21 cellular contexts compared by ENCODE assay signal in genomic region chr1:233343262-233343661, GRCh38. TPM values are rescaled to one million over a fixed set of nuclear protein-coding genes. Genes with fewer than 3 reads are reported as not detected.
DNase-seq lines count a peak whose midpoint lies in the region; ATAC-seq and TF ChIP-seq lines count a peak whose summit lies in the region.
"Had no signal": no experiment of that assay in that cellular context is flagged by ENCODE, and none has a peak within 500 bp of the region (broad histone marks: within the 10 kb centered on the region; RNA-seq: fewer than 3 reads in every experiment).

No MANE protein-coding gene starts in this region.

- H3K27ac Mint-ChIP-seq in activated CD8-positive, alpha-beta T cell treated with anti-CD3 and anti-CD28 coated beads, Interleukin-2, amount 10 ng/mL, durations not matched to agents 7 days and 5 days: no peak overlapping the region
- no peak overlapping the region for H3K27ac Mint-ChIP-seq in activated CD4-positive, alpha-beta T cell treated with anti-CD3 and anti-CD28 coated beads for 36 hours
- H3K27ac Mint-ChIP-seq: CD4-positive, alpha-beta T cell; IgD-negative memory B cell had no signal

- H3K4me1 ChIP-seq in colonic mucosa: no peaks in the 10 kb centered on the region
- peaks cover 0 to 28% (median 6%) of the 10 kb centered on the region in 4 donors for H3K4me1 ChIP-seq in right lobe of liver
- no peaks in the 10 kb centered on the region for H3K4me1 ChIP-seq in transverse colon

- H3K36me3 Mint-ChIP-seq in activated CD8-positive, alpha-beta T cell treated with anti-CD3 and anti-CD28 coated beads, Interleukin-2, amount 10 ng/mL, durations not matched to agents 7 days and 5 days (ENCODE audit: low read depth): no peaks in the 10 kb centered on the region
- no peaks in the 10 kb centered on the region for H3K36me3 Mint-ChIP-seq in activated CD4-positive, alpha-beta T cell treated with anti-CD3 and anti-CD28 coated beads for 36 hours (ENCODE audit: low read depth)

- intact Hi-C loops in colonic mucosa (cut with DNase I): no loop called here
- intact Hi-C loops in right lobe of liver (cut with DNase I): no loop called here
- intact Hi-C loops in transverse colon (cut with DNase I; ENCODE audit: low total_unique reads): no loop called here
- intact Hi-C loops in activated CD4-positive, alpha-beta T cell treated with anti-CD3 and anti-CD28 coated beads for 36 hours (cut with DNase I, micrococcal nuclease): no loop called here

- H3K27me3 Mint-ChIP-seq in activated CD8-positive, alpha-beta T cell treated with anti-CD3 and anti-CD28 coated beads, Interleukin-2, amount 10 ng/mL, durations not matched to agents 7 days and 5 days (ENCODE audit: low read depth): peaks cover 30% of the 10 kb centered on the region
- H3K27me3 Mint-ChIP-seq in activated CD4-positive, alpha-beta T cell treated with anti-CD3 and anti-CD28 coated beads for 36 hours: peaks cover 20% of the 10 kb centered on the region

- H3K9me3 Mint-ChIP-seq in activated CD8-positive, alpha-beta T cell treated with anti-CD3 and anti-CD28 coated beads, Interleukin-2, amount 10 ng/mL, durations not matched to agents 7 days and 5 days (ENCODE audit: insufficient read depth): no peaks in the 10 kb centered on the region
- no peaks in the 10 kb centered on the region for H3K9me3 Mint-ChIP-seq in activated CD4-positive, alpha-beta T cell treated with anti-CD3 and anti-CD28 coated beads for 36 hours (ENCODE audit: low read depth)
- H3K9me3 Mint-ChIP-seq: CD4-positive, alpha-beta T cell had no signal

- in situ Hi-C loops in transverse colon (cut with MboI; ENCODE audit: low pct_ligation_motif_present in 1 of 4, low pct_unique_long_range_greater_than_20kb in 1 of 4, low sequenced_read_pairs in 3 of 4): no loop called here

- TF ChIP-seq POLR2A in right lobe of liver (IDR thresholded peaks at IDR 0.05): no peak
- no peak for TF ChIP-seq POLR2A in transverse colon (IDR thresholded peaks at IDR 0.05)

- WGBS in right lobe of liver (ENCODE audit: insufficient coverage, low coverage, low lambda C conversion rate, missing lambda C conversion rate): 13% methylated on average over 1 of the region's 1 CpG
- WGBS in transverse colon (ENCODE audit: low coverage in 1 of 2), 2 donors: 25 to 26% methylated on average over 1 of the region's 1 CpG

- H3K27ac ChIP-seq in colonic mucosa: no peak overlapping the region
- no peak overlapping the region for H3K27ac ChIP-seq in right lobe of liver
- H3K27ac ChIP-seq in transverse colon: no peak overlapping the region
- H3K27ac ChIP-seq: HL-60, RWPE1 had no signal

- CTCF ChIA-PET in activated CD8-positive, alpha-beta T cell treated with anti-CD3 and anti-CD28 coated beads, Interleukin-2, amount 10 ng/mL, durations not matched to agents 7 days and 5 days (lab: Charles Lee): no interaction called here
- CTCF ChIA-PET in activated CD4-positive, alpha-beta T cell treated with anti-CD3 and anti-CD28 coated beads for 36 hours (lab: Charles Lee): no interaction called here

- H3K36me3 ChIP-seq in colonic mucosa: no peaks in the 10 kb centered on the region
- no peaks in the 10 kb centered on the region for H3K36me3 ChIP-seq in right lobe of liver
- no peaks in the 10 kb centered on the region for H3K36me3 ChIP-seq in transverse colon

- peak; percentile 95 to 98 (median 97) for ATAC-seq in right lobe of liver
- ATAC-seq in activated CD8-positive, alpha-beta T cell treated with anti-CD3 and anti-CD28 coated beads, Interleukin-2, amount 10 ng/mL, durations not matched to agents 7 days and 5 days: no peak
- ATAC-seq in HG03280 (IDR thresholded peaks at IDR 0.05; ENCODE audit: unreplicated experiment): no peak
- ATAC-seq in activated CD4-positive, alpha-beta T cell treated with anti-CD3 and anti-CD28 coated beads for 36 hours: no peak
- ATAC-seq: PC-3 had no signal

- DNase-seq in DMS53 (lab: John Stamatoyannopoulos, UW): peak; percentile 57
- DNase-seq in DMS53 treated with DMSO at 0.1 percent for 48 hours (lab: John Stamatoyannopoulos, UW; ENCODE audit: unreplicated experiment): no peak
- peak; percentile 47 for DNase-seq in colonic mucosa
- peak; percentile 34 to 70 (median 64) for DNase-seq in right lobe of liver
- DNase-seq in transverse colon: peak; percentile 52
- DNase-seq in activated CD8-positive, alpha-beta T cell treated with anti-CD3 and anti-CD28 coated beads, Interleukin-2, amount 10 ng/mL, durations not matched to agents 7 days and 5 days: no peak
- DNase-seq in activated CD4-positive, alpha-beta T cell treated with anti-CD3 and anti-CD28 coated beads for 36 hours: no peak
- DNase-seq: 8988T; CD4-positive, alpha-beta T cell; DND-41; Karpas-422; NCI-H1417 treated with DMSO at 0.1 percent for 48 hours; NCI-H187 treated with DMSO at 0.1 percent for 48 hours; NCI-H345; NCI-H524 treated with DMSO at 0.1 percent for 48 hours; PC-3 had no signal

- H3K4me3 Mint-ChIP-seq in activated CD8-positive, alpha-beta T cell treated with anti-CD3 and anti-CD28 coated beads, Interleukin-2, amount 10 ng/mL, durations not matched to agents 7 days and 5 days: no peak overlapping the region
- H3K4me3 Mint-ChIP-seq in activated CD4-positive, alpha-beta T cell treated with anti-CD3 and anti-CD28 coated beads for 36 hours: no peak overlapping the region
- H3K4me3 Mint-ChIP-seq: CD4-positive, alpha-beta T cell; IgD-negative memory B cell had no signal

- no peak overlapping the region for H3K9ac ChIP-seq in colonic mucosa (ENCODE audit: low read depth in 2 of 2, low read length in 2 of 2)

- TF ChIP-seq EP300 in transverse colon (IDR thresholded peaks at IDR 0.05; ENCODE audit: low read depth): no peak

- H3K4me3 ChIP-seq in colonic mucosa: no peak overlapping the region
- H3K4me3 ChIP-seq in right lobe of liver: peak overlapping the region in 1 of 3 donors; percentile 7
- H3K4me3 ChIP-seq in transverse colon: no peak overlapping the region

- H3K9me3 ChIP-seq in colonic mucosa (no peaks in the 10 kb centered on the region), right lobe of liver (no peaks in the 10 kb centered on the region), transverse colon (no peaks in the 10 kb centered on the region)

- TF ChIP-seq CTCF in colonic mucosa (IDR thresholded peaks at IDR 0.05) (no peak), right lobe of liver (IDR thresholded peaks at IDR 0.05) (no peak), transverse colon (IDR thresholded peaks at IDR 0.05) (no peak)

- H3K4me1 Mint-ChIP-seq in activated CD8-positive, alpha-beta T cell treated with anti-CD3 and anti-CD28 coated beads, Interleukin-2, amount 10 ng/mL, durations not matched to agents 7 days and 5 days (ENCODE audit: low read depth): peaks cover 2% of the 10 kb centered on the region
- no peaks in the 10 kb centered on the region for H3K4me1 Mint-ChIP-seq in activated CD4-positive, alpha-beta T cell treated with anti-CD3 and anti-CD28 coated beads for 36 hours

- POLR2A ChIA-PET in activated CD8-positive, alpha-beta T cell treated with anti-CD3 and anti-CD28 coated beads, Interleukin-2, amount 10 ng/mL, durations not matched to agents 7 days and 5 days (lab: Charles Lee): no interaction called here
- POLR2A ChIA-PET in activated CD4-positive, alpha-beta T cell treated with anti-CD3 and anti-CD28 coated beads for 36 hours (lab: Charles Lee): no interaction called here

- H3K27me3 ChIP-seq in colonic mucosa (no peaks in the 10 kb centered on the region), right lobe of liver (no peaks in the 10 kb centered on the region), transverse colon (no peaks in the 10 kb centered on the region)

RNA-seq across cellular contexts. Expression of gene MAP3K21, which starts 15.7 kb away (rescaled TPM):
- total RNA-seq in colonic mucosa (10 to 100 TPM; 16.4 to 20.5 TPM), right lobe of liver (1 to 10 TPM; 3.2 to 5.1 (median 3.8) TPM), transverse colon (10 to 100 TPM; 18.7 to 69.3 (median 28.9) TPM)
- under 1 TPM; 0.44 to 0.45 TPM for total RNA-seq in activated CD8-positive, alpha-beta T cell treated with anti-CD3 and anti-CD28 coated beads, Interleukin-2, amount 10 ng/mL, durations not matched to agents 7 days and 5 days
- 1 to 10 TPM; 3.0 to 3.1 TPM for total RNA-seq in activated CD4-positive, alpha-beta T cell treated with anti-CD3 and anti-CD28 coated beads for 36 hours
- total RNA-seq: G401 had no signal

RNA-seq across cellular contexts. Expression of gene PCNX2, which starts 47.7 kb away (rescaled TPM):
- total RNA-seq in colonic mucosa: 1 to 10 TPM; 5.4 to 6.7 TPM
- 1 to 10 TPM in 2 of 6 experiments, under 1 TPM in 4; 0.35 to 3.4 (median 0.82) TPM for total RNA-seq in right lobe of liver
- 100 to 1,000 TPM in 1 of 4 donors, 10 to 100 TPM in 2, 1 to 10 TPM in 1; 6.8 to 518 (median 11.8) TPM for total RNA-seq in transverse colon
- total RNA-seq in activated CD8-positive, alpha-beta T cell treated with anti-CD3 and anti-CD28 coated beads, Interleukin-2, amount 10 ng/mL, durations not matched to agents 7 days and 5 days: 10 to 100 TPM; 17.7 to 18.6 TPM
- total RNA-seq in activated CD4-positive, alpha-beta T cell treated with anti-CD3 and anti-CD28 coated beads for 36 hours: 10 to 100 TPM; 14.7 to 18.1 TPM

Comparison
In these comparisons a context has a peak if more than half of its experiments do, and no peak if none do; other contexts are left out.
1. DNase-seq: peak in DMS53 (single experiment), colonic mucosa (single experiment), right lobe of liver (3 of 3) and transverse colon (single experiment); none in DMS53 treated with DMSO at 0.1 percent for 48 hours (single experiment), activated CD8-positive, alpha-beta T cell treated with anti-CD3 and anti-CD28 coated beads, Interleukin-2, amount 10 ng/mL, durations not matched to agents 7 days and 5 days (single experiment) and activated CD4-positive, alpha-beta T cell treated with anti-CD3 and anti-CD28 coated beads for 36 hours (single experiment).
2. ATAC-seq: peak in right lobe of liver (4 of 4); none in activated CD8-positive, alpha-beta T cell treated with anti-CD3 and anti-CD28 coated beads, Interleukin-2, amount 10 ng/mL, durations not matched to agents 7 days and 5 days (single experiment), HG03280 (single experiment) and activated CD4-positive, alpha-beta T cell treated with anti-CD3 and anti-CD28 coated beads for 36 hours (single experiment).